In the genomic region with DNA sequence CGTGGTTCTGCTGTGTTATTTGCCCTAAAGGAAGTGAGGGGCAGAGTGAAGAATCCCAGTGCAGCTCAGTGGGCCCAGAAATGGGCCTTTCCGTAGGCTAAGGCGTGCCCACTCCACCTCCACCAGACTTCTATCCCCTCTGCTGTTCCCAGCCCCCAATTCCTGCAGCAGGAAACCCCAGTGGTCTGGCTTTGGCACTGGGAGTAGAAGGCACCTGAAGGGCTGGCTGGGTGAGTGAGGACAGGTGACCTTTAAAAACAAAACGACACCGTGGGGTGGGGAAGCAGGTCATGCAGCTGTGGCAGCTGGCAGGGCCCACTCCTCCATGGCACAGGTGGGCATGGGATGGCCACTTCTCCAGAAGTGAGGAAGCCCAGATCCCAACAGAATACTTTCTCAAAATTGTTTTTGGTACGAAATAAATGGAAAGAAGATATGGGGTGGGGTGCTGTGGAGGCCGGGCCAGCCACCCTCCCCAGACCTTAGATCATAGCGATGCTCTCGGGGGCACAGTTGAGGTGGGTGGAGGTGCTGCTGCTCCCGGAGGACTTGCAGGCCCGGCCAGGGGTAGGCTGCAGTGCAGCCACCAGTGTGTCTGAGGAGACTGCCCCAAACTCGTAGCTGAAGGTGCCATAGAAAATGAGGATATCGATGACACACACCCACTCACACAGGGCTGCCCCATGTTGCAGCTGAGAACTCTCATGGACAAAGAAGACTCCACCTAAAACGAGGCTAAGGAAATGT, we compare ENCODE assay signal across 22 cellular contexts. TPM values are rescaled to one million over a fixed set of nuclear protein-coding genes. Genes with fewer than 3 reads are reported as not detected.
DNase-seq lines count a peak whose midpoint lies in the region; ATAC-seq, FAIRE-seq and TF ChIP-seq lines count a peak whose summit lies in the region.
"Had no signal": no experiment of that assay in that cellular context is flagged by ENCODE, and none has a peak within 500 bp of the region (broad histone marks: within the 10 kb centered on the region; RNA-seq: fewer than 3 reads in every experiment).

No MANE protein-coding gene starts in this region.

- intact Hi-C loops in HepG2 (cut with micrococcal nuclease; ENCODE audit: unreplicated experiment): loop anchor here (5.0 kb wide), 1 partner anchor 176 kb away; no protein-coding TSS in a partner anchor
- intact Hi-C loops in right lobe of liver (cut with DNase I): no loop called here

- TF ChIP-seq EP300 in HepG2 (IDR thresholded peaks at IDR 0.05; ENCODE audit: low read depth in 2 of 2, low read length in 2 of 2): no peak
- TF ChIP-seq EP300 in HepG2 (CRISPR knock-in tag; IDR thresholded peaks at IDR 0.05; ENCODE audit: borderline replicate concordance): no peak

- no peak overlapping the region; the same call in 1 of the 2 replicates for H3K9ac ChIP-seq in HepG2 (ENCODE audit: insufficient read depth, low read depth, low read length)

- no peak for DNase-seq in HepG2 (ENCODE audit: low spot score)
- no peak for DNase-seq in right lobe of liver
- no peak for DNase-seq in RWPE1 (ENCODE audit: low spot score)
- no peak for DNase-seq in memory B cell (ENCODE audit: low spot score in 2 of 2)
- DNase-seq in substantia nigra (lab: John Stamatoyannopoulos, UW): no peak
- DNase-seq in cerebellar cortex (ENCODE audit: low spot score): no peak
- DNase-seq in NCI-H510A (lab: John Stamatoyannopoulos, UW): no peak
- DNase-seq: CD8-positive, alpha-beta memory T cell; HFFc6; IMR-90; Karpas-422; NCI-H1048; NCI-H1436; NCI-H1930; NCI-H226; NCI-H524 treated with DMSO at 0.1 percent for 48 hours; Peyer's patch had no signal

- H3K79me2 ChIP-seq in HepG2 (ENCODE audit: insufficient read depth, low read length): peaks cover 46% of the 10 kb centered on the region

- TF ChIP-seq CTCF in HepG2 (CRISPR knock-in tag; IDR thresholded peaks at IDR 0.05) (no peak), right lobe of liver (IDR thresholded peaks at IDR 0.05) (no peak), RWPE1 (conservative IDR thresholded peaks at IDR 0.05; ENCODE audit: low read depth) (no peak)

- H3K27ac ChIP-seq in HepG2 (ENCODE audit: extremely low read length, insufficient read depth, low read length) (peak overlapping the region; percentile 80), right lobe of liver (peak overlapping the region in 1 of 3 donors; percentile 14), RWPE1 (peak overlapping the region; percentile 66), substantia nigra (ENCODE audit: low read depth, low read length, poor library complexity, severe bottlenecking) (no peak overlapping the region)
- H3K27ac ChIP-seq: BLaER1 treated with 17β-estradiol and CSF1 and Interleukin-3, amounts not matched to agents 10 nM and 100 nM; Peyer's patch had no signal

- H3K4me3 ChIP-seq in HepG2 (replicated peaks in 1 of 3; ENCODE audit: insufficient read depth in 1 of 3, low read depth in 2 of 3, low read length in 3 of 3) (no peak overlapping the region), right lobe of liver (no peak overlapping the region)
- H3K4me3 ChIP-seq: BLaER1 treated with 17β-estradiol and CSF1 and Interleukin-3, amounts not matched to agents 10 nM and 100 nM; Peyer's patch had no signal

- H3K36me3 ChIP-seq in HepG2 (replicated peaks in 1 of 2; ENCODE audit: control insufficient read depth in 1 of 2, insufficient read depth in 2 of 2, low read length in 2 of 2): peaks cover 7 to 38% of the 10 kb centered on the region in 2 experiments
- peaks cover 0 to 26% (median 3%) of the 10 kb centered on the region in 4 donors for H3K36me3 ChIP-seq in right lobe of liver

- H3K4me3 Mint-ChIP-seq in memory B cell: no peak overlapping the region
- H3K4me3 Mint-ChIP-seq: HFFc6 had no signal

- WGBS in HepG2 (ENCODE audit: low lambda C conversion rate): 83% methylated on average over 14 of the region's 14 CpGs
- whole genome bisulfite sequencing in right lobe of liver (ENCODE audit: insufficient coverage, low coverage, low lambda C conversion rate, missing lambda C conversion rate): 52% methylated on average over 9 of the region's 14 CpGs

- no peak for FAIRE-seq in HepG2 (lab: Jason Lieb, UNC)
- FAIRE-seq: H54 had no signal

- H3K4me1 ChIP-seq in HepG2 (ENCODE audit: insufficient read depth, low read length) (peaks cover 71% of the 10 kb centered on the region), right lobe of liver (peaks cover 0 to 44% (median 20%) of the 10 kb centered on the region in 4 donors)

- peaks cover 29% of the 10 kb centered on the region for H3K4me1 Mint-ChIP-seq in memory B cell

- TF ChIP-seq POLR2A in HepG2 (IDR thresholded peaks at IDR 0.05; ENCODE audit: insufficient read depth in 1 of 2, low read depth in 2 of 2, low read length in 2 of 2) (peak in 1 of 2 experiments; percentile 12; a peak in 1 of 4 replicates), right lobe of liver (IDR thresholded peaks at IDR 0.05) (no peak)

- TF ChIP-seq RAD21 in HepG2 (CRISPR knock-in tag; IDR thresholded peaks at IDR 0.05): no peak

- CTCF ChIA-PET in HepG2 (lab: Yijun Ruan, JAX; ENCODE audit: low intra/inter-chr PET ratio, low total read pairs) (no interaction called here), RWPE1 (lab: Yijun Ruan, JAX) (interaction anchor here (0.8 kb wide), 2 partner anchors 38 to 47 kb away, joined by 3 read pairs; no protein-coding TSS in a partner anchor)

- H3K9me3 ChIP-seq in HepG2 (ENCODE audit: low read length) (no peaks in the 10 kb centered on the region), right lobe of liver (no peaks in the 10 kb centered on the region)
- H3K9me3 ChIP-seq: BLaER1 treated with 17β-estradiol and CSF1 and Interleukin-3, amounts not matched to agents 10 nM and 100 nM; Peyer's patch had no signal

- ATAC-seq in HepG2: no peak
- ATAC-seq in right lobe of liver: no peak
- no peak for ATAC-seq in memory B cell (ENCODE audit: low read depth)
- ATAC-seq: Right ventricle myocardium inferior had no signal

- BruUV-seq in HepG2 (replicated peaks; lab: Mats Ljungman, UMichigan): no TSS peak

- H3K27me3 ChIP-seq in HepG2 (ENCODE audit: control insufficient read depth in 1 of 2, insufficient read depth in 2 of 2, low read length in 2 of 2) (no peaks in the 10 kb centered on the region; a peak in 1 of 5 replicates), right lobe of liver (no peaks in the 10 kb centered on the region)
- H3K27me3 ChIP-seq: BLaER1 treated with 17β-estradiol and CSF1 and Interleukin-3, amounts not matched to agents 10 nM and 100 nM; Peyer's patch had no signal

- in situ Hi-C loops in HepG2 (cut with HindIII; ENCODE audit: extremely low pct_ligation_motif_present, low pct_unique_long_range_greater_than_20kb): no loop called here

- H3K27ac Mint-ChIP-seq in memory B cell: peak overlapping the region; percentile 41
- H3K27ac Mint-ChIP-seq: HFFc6 had no signal

- no peak overlapping the region for H2AFZ ChIP-seq in HepG2 (ENCODE audit: low read length)

- H3K9me3 Mint-ChIP-seq in memory B cell: no peaks in the 10 kb centered on the region
- H3K9me3 Mint-ChIP-seq: CD8-positive, alpha-beta memory T cell; HFFc6 had no signal

- peak overlapping the region; percentile 94; the same call in 1 of the 2 replicates for H3K4me2 ChIP-seq in HepG2 (ENCODE audit: low read depth, low read length)

- H4K20me1 ChIP-seq in HepG2 (ENCODE audit: insufficient read depth, low read length): 0 out of 2 replicates have a peak, but pooled peaks cover 3% of the 10 kb centered on the region

- H3K36me3 Mint-ChIP-seq in memory B cell: peaks cover 2% of the 10 kb centered on the region

- no peaks in the 10 kb centered on the region for H3K27me3 Mint-ChIP-seq in memory B cell
- H3K27me3 Mint-ChIP-seq: CD8-positive, alpha-beta memory T cell had no signal

- POLR2A ChIA-PET in HepG2 (lab: Yijun Ruan, JAX): interaction anchor here (1.0 to 25.9 kb wide), 8 partner anchors 6 to 179 kb away, joined by 3 to 795 read pairs (median 88); partner anchors contain the start of genes C2orf68, GGCX, MAT2A and RNF181
- POLR2A ChIA-PET in RWPE1 (lab: Yijun Ruan, JAX; ENCODE audit: low non-redundant PET): no interaction called here

RNA-seq across cellular contexts. Expression of gene RNF181, which starts 3.2 kb away (rescaled TPM):
- total RNA-seq in HepG2 (2016; rRNA removed; fragmentation: Illumina TruSeq; extraction: Trizol) (224 and 234 TPM in 2 replicates), right lobe of liver (100 to 1,000 TPM in 2 of 6 experiments, 10 to 100 TPM in 4; 54.5 to 123 (median 66.6) TPM)
- 68.8 and 79.7 TPM in 2 replicates for total RNA-seq in HepG2 (2016; cell fraction: cytosol; rRNA removed; fragmentation: Illumina TruSeq; extraction: Trizol; ENCODE audit: low read depth)
- 237 and 239 TPM in 2 replicates for total RNA-seq in HepG2 (2016; cell fraction: insoluble cytoplasmic fraction; rRNA removed; fragmentation: Illumina TruSeq; extraction: Trizol)
- total RNA-seq in HepG2 (2016; cell fraction: membrane; rRNA removed; fragmentation: Illumina TruSeq; extraction: Trizol): 60.8 and 63.4 TPM in 2 replicates
- 99.4 and 107 TPM in 2 replicates for total RNA-seq in HepG2 (2016; cell fraction: nucleus; rRNA removed; fragmentation: Illumina TruSeq; extraction: Trizol)
- 578 and 594 TPM in 2 replicates for polyA plus RNA-seq in HepG2 (2011; rRNA removed)
- polyA plus RNA-seq in HepG2 (2011; cell fraction: cytosol; rRNA removed): 700 and 712 TPM in 2 replicates
- polyA plus RNA-seq in HepG2 (2011; cell fraction: nucleus; rRNA removed): 285 and 326 TPM in 2 replicates
- polyA plus RNA-seq in HepG2 (2012): 240 and 307 TPM in 2 replicates
- 54.1 and 54.2 TPM in 2 replicates for polyA plus RNA-seq in HepG2 (2016; cell fraction: cytosol; fragmentation: Illumina TruSeq; extraction: Trizol; ENCODE audit: low read depth)
- 189 and 200 TPM in 2 replicates for polyA plus RNA-seq in HepG2 (2016; cell fraction: insoluble cytoplasmic fraction; fragmentation: Illumina TruSeq; extraction: Trizol; ENCODE audit: low read depth)
- 43.8 and 45.1 TPM in 2 replicates for polyA plus RNA-seq in HepG2 (2016; cell fraction: membrane; fragmentation: Illumina TruSeq; extraction: Trizol; ENCODE audit: low read depth)
- 124 and 147 TPM in 2 replicates for polyA plus RNA-seq in HepG2 (2016; cell fraction: nucleus; fragmentation: Illumina TruSeq; extraction: Trizol; ENCODE audit: insufficient read depth, low read depth)
- 200 and 300 TPM in 2 replicates for polyA minus RNA-seq in HepG2 (2011; rRNA and poly(A)+ RNA removed; ENCODE audit: low replicate concordance)
- polyA minus RNA-seq in HepG2 (2011; cell fraction: cytosol; rRNA and poly(A)+ RNA removed): 65.6 and 78.5 TPM in 2 replicates
- 59.9 and 82.9 TPM in 2 replicates for polyA minus RNA-seq in HepG2 (2011; cell fraction: nucleus; rRNA and poly(A)+ RNA removed)

RNA-seq across cellular contexts. Expression of gene TMEM150A, which starts 3.7 kb away (rescaled TPM):
- total RNA-seq in HepG2 (2016; rRNA removed; fragmentation: Illumina TruSeq; extraction: Trizol) (24.0 and 30.1 TPM in 2 replicates), right lobe of liver (10 to 100 TPM; 20.0 to 26.7 (median 21.9) TPM)
- 24.1 and 32.5 TPM in 2 replicates for total RNA-seq in HepG2 (2016; cell fraction: cytosol; rRNA removed; fragmentation: Illumina TruSeq; extraction: Trizol; ENCODE audit: low read depth)
- 20.6 and 30.6 TPM in 2 replicates for total RNA-seq in HepG2 (2016; cell fraction: insoluble cytoplasmic fraction; rRNA removed; fragmentation: Illumina TruSeq; extraction: Trizol)
- total RNA-seq in HepG2 (2016; cell fraction: membrane; rRNA removed; fragmentation: Illumina TruSeq; extraction: Trizol): 35.6 and 42.7 TPM in 2 replicates
- 27.9 and 33.6 TPM in 2 replicates for total RNA-seq in HepG2 (2016; cell fraction: nucleus; rRNA removed; fragmentation: Illumina TruSeq; extraction: Trizol)
- polyA plus RNA-seq in HepG2 (2011; rRNA removed): 70.4 and 111 TPM in 2 replicates
- 56.0 and 56.1 TPM in 2 replicates for polyA plus RNA-seq in HepG2 (2011; cell fraction: cytosol; rRNA removed)
- 277 and 295 TPM in 2 replicates for polyA plus RNA-seq in HepG2 (2011; cell fraction: nucleus; rRNA removed)
- 57.6 and 80.5 TPM in 2 replicates for polyA plus RNA-seq in HepG2 (2012)
- 35.9 and 45.2 TPM in 2 replicates for polyA plus RNA-seq in HepG2 (2016; cell fraction: cytosol; fragmentation: Illumina TruSeq; extraction: Trizol; ENCODE audit: low read depth)
- polyA plus RNA-seq in HepG2 (2016; cell fraction: insoluble cytoplasmic fraction; fragmentation: Illumina TruSeq; extraction: Trizol; ENCODE audit: low read depth): 34.2 and 35.6 TPM in 2 replicates
- 43.2 and 51.3 TPM in 2 replicates for polyA plus RNA-seq in HepG2 (2016; cell fraction: membrane; fragmentation: Illumina TruSeq; extraction: Trizol; ENCODE audit: low read depth)
- polyA plus RNA-seq in HepG2 (2016; cell fraction: nucleus; fragmentation: Illumina TruSeq; extraction: Trizol; ENCODE audit: insufficient read depth, low read depth): 83.8 and 85.6 TPM in 2 replicates
- polyA minus RNA-seq in HepG2 (2011; rRNA and poly(A)+ RNA removed; ENCODE audit: low replicate concordance): 7.2 and 99.4 TPM in 2 replicates
- 17.1 and 21.3 TPM in 2 replicates for polyA minus RNA-seq in HepG2 (2011; cell fraction: cytosol; rRNA and poly(A)+ RNA removed)
- 30.6 and 39.5 TPM in 2 replicates for polyA minus RNA-seq in HepG2 (2011; cell fraction: nucleus; rRNA and poly(A)+ RNA removed)

RNA-seq across cellular contexts. Expression of gene C2orf68, which starts 13.1 kb away (rescaled TPM):
- total RNA-seq in HepG2 (2016; rRNA removed; fragmentation: Illumina TruSeq; extraction: Trizol) (47.1 and 49.0 TPM in 2 replicates), right lobe of liver (10 to 100 TPM in 5 of 6 experiments, 1 to 10 TPM in 1; 7.6 to 22.7 (median 14.8) TPM)
- total RNA-seq in HepG2 (2016; cell fraction: cytosol; rRNA removed; fragmentation: Illumina TruSeq; extraction: Trizol; ENCODE audit: low read depth): 32.5 and 36.5 TPM in 2 replicates
- 48.7 and 49.6 TPM in 2 replicates for total RNA-seq in HepG2 (2016; cell fraction: insoluble cytoplasmic fraction; rRNA removed; fragmentation: Illumina TruSeq; extraction: Trizol)
- total RNA-seq in HepG2 (2016; cell fraction: membrane; rRNA removed; fragmentation: Illumina TruSeq; extraction: Trizol): 64.2 and 67.0 TPM in 2 replicates
- total RNA-seq in HepG2 (2016; cell fraction: nucleus; rRNA removed; fragmentation: Illumina TruSeq; extraction: Trizol): 33.2 and 34.7 TPM in 2 replicates
- polyA plus RNA-seq in HepG2 (2011; rRNA removed): 77.4 and 82.8 TPM in 2 replicates
- 32.5 and 38.0 TPM in 2 replicates for polyA plus RNA-seq in HepG2 (2011; cell fraction: cytosol; rRNA removed)
- 55.4 and 70.0 TPM in 2 replicates for polyA plus RNA-seq in HepG2 (2011; cell fraction: nucleus; rRNA removed)
- 42.2 and 51.9 TPM in 2 replicates for polyA plus RNA-seq in HepG2 (2012)
- polyA plus RNA-seq in HepG2 (2016; cell fraction: cytosol; fragmentation: Illumina TruSeq; extraction: Trizol; ENCODE audit: low read depth): 54.3 and 54.6 TPM in 2 replicates
- polyA plus RNA-seq in HepG2 (2016; cell fraction: insoluble cytoplasmic fraction; fragmentation: Illumina TruSeq; extraction: Trizol; ENCODE audit: low read depth): 56.4 and 59.2 TPM in 2 replicates
- 69.9 and 70.6 TPM in 2 replicates for polyA plus RNA-seq in HepG2 (2016; cell fraction: membrane; fragmentation: Illumina TruSeq; extraction: Trizol; ENCODE audit: low read depth)
- 76.9 and 78.6 TPM in 2 replicates for polyA plus RNA-seq in HepG2 (2016; cell fraction: nucleus; fragmentation: Illumina TruSeq; extraction: Trizol; ENCODE audit: insufficient read depth, low read depth)
- 73.7 and 82.9 TPM in 2 replicates for polyA minus RNA-seq in HepG2 (2011; rRNA and poly(A)+ RNA removed; ENCODE audit: low replicate concordance)
- 34.4 and 42.2 TPM in 2 replicates for polyA minus RNA-seq in HepG2 (2011; cell fraction: cytosol; rRNA and poly(A)+ RNA removed)
- 35.4 and 43.0 TPM in 2 replicates for polyA minus RNA-seq in HepG2 (2011; cell fraction: nucleus; rRNA and poly(A)+ RNA removed)

RNA-seq across cellular contexts. Expression of gene VAMP5, which starts 14.5 kb away (rescaled TPM):
- total RNA-seq in HepG2 (2016; rRNA removed; fragmentation: Illumina TruSeq; extraction: Trizol): 7.2 and 9.0 TPM in 2 replicates
- total RNA-seq in HepG2 (2016; cell fraction: cytosol; rRNA removed; fragmentation: Illumina TruSeq; extraction: Trizol; ENCODE audit: low read depth): 13.9 and 18.3 TPM in 2 replicates
- total RNA-seq in HepG2 (2016; cell fraction: insoluble cytoplasmic fraction; rRNA removed; fragmentation: Illumina TruSeq; extraction: Trizol): 7.1 and 9.2 TPM in 2 replicates
- total RNA-seq in HepG2 (2016; cell fraction: membrane; rRNA removed; fragmentation: Illumina TruSeq; extraction: Trizol): 12.5 and 15.9 TPM in 2 replicates
- 3.2 and 4.0 TPM in 2 replicates for total RNA-seq in HepG2 (2016; cell fraction: nucleus; rRNA removed; fragmentation: Illumina TruSeq; extraction: Trizol)
- polyA plus RNA-seq in HepG2 (2011; rRNA removed): 56.7 and 68.6 TPM in 2 replicates
- 87.7 and 90.8 TPM in 2 replicates for polyA plus RNA-seq in HepG2 (2011; cell fraction: cytosol; rRNA removed)
- polyA plus RNA-seq in HepG2 (2011; cell fraction: nucleus; rRNA removed): 35.8 and 44.7 TPM in 2 replicates
- 39.4 and 46.3 TPM in 2 replicates for polyA plus RNA-seq in HepG2 (2012)
- polyA plus RNA-seq in HepG2 (2016; cell fraction: cytosol; fragmentation: Illumina TruSeq; extraction: Trizol; ENCODE audit: low read depth): 27.3 and 33.3 TPM in 2 replicates
- 20.9 and 22.2 TPM in 2 replicates for polyA plus RNA-seq in HepG2 (2016; cell fraction: insoluble cytoplasmic fraction; fragmentation: Illumina TruSeq; extraction: Trizol; ENCODE audit: low read depth)
- 21.7 and 27.9 TPM in 2 replicates for polyA plus RNA-seq in HepG2 (2016; cell fraction: membrane; fragmentation: Illumina TruSeq; extraction: Trizol; ENCODE audit: low read depth)
- polyA plus RNA-seq in HepG2 (2016; cell fraction: nucleus; fragmentation: Illumina TruSeq; extraction: Trizol; ENCODE audit: insufficient read depth, low read depth): 11.7 and 13.5 TPM in 2 replicates
- 5.5 and 44.4 TPM in 2 replicates for polyA minus RNA-seq in HepG2 (2011; rRNA and poly(A)+ RNA removed; ENCODE audit: low replicate concordance)
- 7.3 and 9.1 TPM in 2 replicates for polyA minus RNA-seq in HepG2 (2011; cell fraction: cytosol; rRNA and poly(A)+ RNA removed)
- polyA minus RNA-seq in HepG2 (2011; cell fraction: nucleus; rRNA and poly(A)+ RNA removed): 2.0 and 4.9 TPM in 2 replicates
- 10 to 100 TPM; 27.2 to 50.1 (median 34.7) TPM for total RNA-seq in right lobe of liver
- total RNA-seq: HT1080, SK-MEL-5 had no signal

RNA-seq across cellular contexts. Expression of gene USP39, which starts 17.2 kb away (rescaled TPM):
- total RNA-seq in HepG2 (2016; rRNA removed; fragmentation: Illumina TruSeq; extraction: Trizol): 63.3 and 80.2 TPM in 2 replicates
- 20.2 and 21.5 TPM in 2 replicates for total RNA-seq in HepG2 (2016; cell fraction: cytosol; rRNA removed; fragmentation: Illumina TruSeq; extraction: Trizol; ENCODE audit: low read depth)
- total RNA-seq in HepG2 (2016; cell fraction: insoluble cytoplasmic fraction; rRNA removed; fragmentation: Illumina TruSeq; extraction: Trizol): 64.7 and 84.8 TPM in 2 replicates
- 37.2 and 41.8 TPM in 2 replicates for total RNA-seq in HepG2 (2016; cell fraction: membrane; rRNA removed; fragmentation: Illumina TruSeq; extraction: Trizol)
- 43.3 and 49.6 TPM in 2 replicates for total RNA-seq in HepG2 (2016; cell fraction: nucleus; rRNA removed; fragmentation: Illumina TruSeq; extraction: Trizol)
- polyA plus RNA-seq in HepG2 (2011; rRNA removed): 73.6 and 75.1 TPM in 2 replicates
- 52.3 and 54.6 TPM in 2 replicates for polyA plus RNA-seq in HepG2 (2011; cell fraction: cytosol; rRNA removed)
- polyA plus RNA-seq in HepG2 (2011; cell fraction: nucleus; rRNA removed): 71.1 and 77.1 TPM in 2 replicates
- 51.9 and 66.6 TPM in 2 replicates for polyA plus RNA-seq in HepG2 (2012)
- 21.2 and 23.0 TPM in 2 replicates for polyA plus RNA-seq in HepG2 (2016; cell fraction: cytosol; fragmentation: Illumina TruSeq; extraction: Trizol; ENCODE audit: low read depth)
- polyA plus RNA-seq in HepG2 (2016; cell fraction: insoluble cytoplasmic fraction; fragmentation: Illumina TruSeq; extraction: Trizol; ENCODE audit: low read depth): 106 and 107 TPM in 2 replicates
- 36.4 and 40.9 TPM in 2 replicates for polyA plus RNA-seq in HepG2 (2016; cell fraction: membrane; fragmentation: Illumina TruSeq; extraction: Trizol; ENCODE audit: low read depth)
- 92.4 and 97.2 TPM in 2 replicates for polyA plus RNA-seq in HepG2 (2016; cell fraction: nucleus; fragmentation: Illumina TruSeq; extraction: Trizol; ENCODE audit: insufficient read depth, low read depth)
- 156 and 185 TPM in 2 replicates for polyA minus RNA-seq in HepG2 (2011; rRNA and poly(A)+ RNA removed; ENCODE audit: low replicate concordance)
- polyA minus RNA-seq in HepG2 (2011; cell fraction: cytosol; rRNA and poly(A)+ RNA removed): 31.4 and 36.2 TPM in 2 replicates
- polyA minus RNA-seq in HepG2 (2011; cell fraction: nucleus; rRNA and poly(A)+ RNA removed): 60.5 and 67.6 TPM in 2 replicates
- total RNA-seq in right lobe of liver: 10 to 100 TPM; 14.7 to 32.8 (median 17.9) TPM
